ENCODE assay signal across 15 cellular contexts in genomic region chr2:226060228-226060627, GRCh38.
DNase-seq lines count a peak whose midpoint lies in the region; ATAC-seq and TF ChIP-seq lines count a peak whose summit lies in the region.
"Had no signal": no experiment of that assay in that cellular context is flagged by ENCODE, and none has a peak within 500 bp of the region (broad histone marks: within the 10 kb centered on the region; RNA-seq: fewer than 3 reads in every experiment).

No MANE protein-coding gene starts in this region.

- peak overlapping the region; percentile 99 for H3K27ac ChIP-seq in HCT116 (ENCODE audit: low read depth, low read length)
- H3K27ac ChIP-seq in neural progenitor cell = no peak overlapping the region
- H3K27ac ChIP-seq in colonic mucosa = no peak overlapping the region

- no peak for TF ChIP-seq POLR2A in HCT116 (IDR thresholded peaks at IDR 0.05; ENCODE audit: borderline replicate concordance, extremely low read depth, insufficient read depth, insufficient read length)

- TF ChIP-seq CTCF in HCT116 (IDR thresholded peaks at IDR 0.05 in 2 of 3, conservative IDR thresholded peaks at IDR 0.05 in 1 of 3; ENCODE audit: borderline replicate concordance in 1 of 3, insufficient read depth in 1 of 3, low read depth in 2 of 3, low read length in 2 of 3) (no peak), neural progenitor cell (IDR thresholded peaks at IDR 0.05) (no peak), colonic mucosa (IDR thresholded peaks at IDR 0.05) (no peak)

- H3K36me3 ChIP-seq in HCT116 (ENCODE audit: control insufficient read depth in 1 of 2, insufficient read depth in 2 of 2, low read length in 2 of 2) = 0 out of 4 replicates have a peak, but pooled peaks cover 0 to 4% of the 10 kb centered on the region in 2 experiments
- H3K36me3 ChIP-seq in neural progenitor cell = no peaks in the 10 kb centered on the region
- H3K36me3 ChIP-seq in colonic mucosa = no peaks in the 10 kb centered on the region

- BruUV-seq in HCT116 (replicated peaks; lab: Mats Ljungman, UMichigan) = no TSS peak

- peak overlapping the region; percentile 44 for H3K9ac ChIP-seq in HCT116 (ENCODE audit: low read length)
- H3K9ac ChIP-seq in neural progenitor cell = no peak overlapping the region
- H3K9ac ChIP-seq in colonic mucosa (ENCODE audit: low read depth in 2 of 2, low read length in 2 of 2) = no peak overlapping the region

- H3K4me1 ChIP-seq in HCT116 (ENCODE audit: control insufficient read depth in 1 of 2, insufficient read depth in 2 of 2, low read length in 2 of 2) (peaks cover 59 to 87% of the 10 kb centered on the region in 2 experiments), neural progenitor cell (peaks cover 20% of the 10 kb centered on the region), colonic mucosa (no peaks in the 10 kb centered on the region)

- TF ChIP-seq RAD21 in HCT116 (IDR thresholded peaks at IDR 0.05; ENCODE audit: low read depth) = peak; percentile 8; the same call in 1 of the 2 replicates

- in situ Hi-C loops in SK-MEL-5 (cut with HindIII; ENCODE audit: low pct_unique_long_range_greater_than_20kb, low sequenced_read_pairs) = no loop called here

- no peaks in the 10 kb centered on the region for H3K9me3 ChIP-seq in HCT116 (ENCODE audit: control insufficient read depth in 1 of 2, insufficient read depth in 1 of 2, low read depth in 1 of 2, low read length in 2 of 2)
- no peaks in the 10 kb centered on the region for H3K9me3 ChIP-seq in neural progenitor cell (ENCODE audit: low read depth)
- H3K9me3 ChIP-seq in colonic mucosa = no peaks in the 10 kb centered on the region

- no peaks in the 10 kb centered on the region for H3K9me2 ChIP-seq in HCT116 (ENCODE audit: insufficient read depth)

- RAD21 ChIA-PET in HCT116 (lab: Charles Lee; ENCODE audit: low non-redundant PET in 1 of 2, low total read pairs in 2 of 2, uncharacterized antibody in 2 of 2, unreplicated experiment in 2 of 2) = interaction anchor here in 1 of 2 experiments (0.9 kb wide), 1 partner anchor 19 kb away, joined by 3 read pairs; no protein-coding TSS in a partner anchor

- H3K4me1 Mint-ChIP-seq in neural progenitor cell = peaks cover 10% of the 10 kb centered on the region
- H3K4me1 Mint-ChIP-seq: CD4-positive, CD25-positive, alpha-beta regulatory T cell had no signal

- H2AFZ ChIP-seq in HCT116 (ENCODE audit: low read depth, low read length, poor library complexity, severe bottlenecking) (no peak overlapping the region), neural progenitor cell (replicated peaks) (no peak overlapping the region)

- H3K36me3 Mint-ChIP-seq in neural progenitor cell = peaks cover 5% of the 10 kb centered on the region
- H3K36me3 Mint-ChIP-seq: CD4-positive, CD25-positive, alpha-beta regulatory T cell had no signal

- POLR2A ChIA-PET in HCT116 (lab: Charles Lee) = no interaction called here

- no peak for ATAC-seq in HCT116
- ATAC-seq: PC-3 had no signal

- H4K20me1 ChIP-seq in HCT116 (ENCODE audit: insufficient read depth) = no peaks in the 10 kb centered on the region
- no peaks in the 10 kb centered on the region for H4K20me1 ChIP-seq in neural progenitor cell (ENCODE audit: low read depth)

- H3K4me2 ChIP-seq in HCT116 (ENCODE audit: low read length) (peak overlapping the region; percentile 24), neural progenitor cell (no peak overlapping the region)

- no peaks in the 10 kb centered on the region for H3K27me3 Mint-ChIP-seq in neural progenitor cell (ENCODE audit: insufficient read depth, low read depth)
- H3K27me3 Mint-ChIP-seq: CD4-positive, CD25-positive, alpha-beta regulatory T cell had no signal

- H3K27ac Mint-ChIP-seq in neural progenitor cell = peak overlapping the region; percentile 25
- H3K27ac Mint-ChIP-seq: CD4-positive, CD25-positive, alpha-beta regulatory T cell had no signal

- no peaks in the 10 kb centered on the region for H3F3A ChIP-seq in neural progenitor cell (ENCODE audit: low read depth)

- H3K79me2 ChIP-seq in HCT116 (ENCODE audit: insufficient read depth, low read length) (no peaks in the 10 kb centered on the region), neural progenitor cell (ENCODE audit: low read depth) (no peaks in the 10 kb centered on the region)

- H3K9me3 Mint-ChIP-seq in neural progenitor cell = peaks cover 11% of the 10 kb centered on the region

- CTCF ChIA-PET in HCT116 (lab: Charles Lee) = no interaction called here

- H3K4me3 ChIP-seq in HCT116 (replicated peaks in 1 of 2; ENCODE audit: low read depth in 1 of 2, low read length in 2 of 2) (no peak overlapping the region), neural progenitor cell (no peak overlapping the region), colonic mucosa (no peak overlapping the region)

- no peak for DNase-seq in HCT116 (ENCODE audit: low read depth, low spot score)
- peak; percentile 76 for DNase-seq in MV-4-11 (lab: John Stamatoyannopoulos, UW)
- peak; percentile 54 for DNase-seq in SK-MEL-5 (ENCODE audit: low read depth, low spot score)
- DNase-seq in neural progenitor cell (ENCODE audit: low spot score) = no peak
- no peak for DNase-seq in NCI-H128 (lab: John Stamatoyannopoulos, UW; ENCODE audit: unreplicated experiment)
- DNase-seq in colonic mucosa = no peak
- no peak for DNase-seq in NCI-H1436 (lab: John Stamatoyannopoulos, UW)
- DNase-seq: ACHN; CD4-positive, CD25-positive, alpha-beta regulatory T cell; DMS79; NCI-H1048; NCI-H2107; NCI-H226; NCI-H524 treated with DMSO at 0.1 percent for 48 hours; PC-3 had no signal

- H3K4me3 Mint-ChIP-seq in neural progenitor cell = no peak overlapping the region
- H3K4me3 Mint-ChIP-seq: CD4-positive, CD25-positive, alpha-beta regulatory T cell had no signal

- intact Hi-C loops in HCT116 (cut with micrococcal nuclease) = loop anchor here (2.0 kb wide), 1 partner anchor 593 kb away; no protein-coding TSS in a partner anchor
- intact Hi-C loops in colonic mucosa (cut with DNase I) = no loop called here

- no peaks in the 10 kb centered on the region for H3K27me3 ChIP-seq in HCT116 (ENCODE audit: insufficient read depth, low read length)
- H3K27me3 ChIP-seq in neural progenitor cell = no peaks in the 10 kb centered on the region
- no peaks in the 10 kb centered on the region for H3K27me3 ChIP-seq in colonic mucosa

TF ChIP-seq in HCT116, 20 proteins besides CTCF, POLR2A, EP300 and RAD21:
- TF ChIP-seq EGR1 (IDR thresholded peaks at IDR 0.05; ENCODE audit: low read depth) (no peak), TCF7L2 (IDR thresholded peaks at IDR 0.05; ENCODE audit: borderline replicate concordance, extremely low read depth, insufficient read depth, insufficient read length) (peak; percentile 73), FOSL1 (IDR thresholded peaks at IDR 0.05; ENCODE audit: low read depth) (peak; percentile 15; the same call in 1 of the 2 replicates), SP1 (IDR thresholded peaks at IDR 0.05; ENCODE audit: low read depth) (peak; percentile 24; the same call in 1 of the 2 replicates), CBX3 (IDR thresholded peaks at IDR 0.05; ENCODE audit: low read depth) (peak; percentile 10; the same call in 1 of the 2 replicates), JUND (IDR thresholded peaks at IDR 0.05) (no peak; the same call in 1 of the 2 replicates), CEBPB (IDR thresholded peaks at IDR 0.05; ENCODE audit: low read depth) (peak; percentile 71), SIN3A (IDR thresholded peaks at IDR 0.05; ENCODE audit: low read depth) (0 out of 2 replicates have a peak, but pooled peaks have one; percentile 41)

Comparison
In these comparisons a context has a peak if more than half of its experiments do, and no peak if none do; other contexts are left out.
1. DNase-seq: peak in MV-4-11 (single experiment) and SK-MEL-5 (single experiment); none in HCT116 (single experiment), neural progenitor cell (single experiment), NCI-H128 (single experiment), colonic mucosa (single experiment) and NCI-H1436 (single experiment).